8 cellular contexts compared by ENCODE assay signal in the genomic region with DNA sequence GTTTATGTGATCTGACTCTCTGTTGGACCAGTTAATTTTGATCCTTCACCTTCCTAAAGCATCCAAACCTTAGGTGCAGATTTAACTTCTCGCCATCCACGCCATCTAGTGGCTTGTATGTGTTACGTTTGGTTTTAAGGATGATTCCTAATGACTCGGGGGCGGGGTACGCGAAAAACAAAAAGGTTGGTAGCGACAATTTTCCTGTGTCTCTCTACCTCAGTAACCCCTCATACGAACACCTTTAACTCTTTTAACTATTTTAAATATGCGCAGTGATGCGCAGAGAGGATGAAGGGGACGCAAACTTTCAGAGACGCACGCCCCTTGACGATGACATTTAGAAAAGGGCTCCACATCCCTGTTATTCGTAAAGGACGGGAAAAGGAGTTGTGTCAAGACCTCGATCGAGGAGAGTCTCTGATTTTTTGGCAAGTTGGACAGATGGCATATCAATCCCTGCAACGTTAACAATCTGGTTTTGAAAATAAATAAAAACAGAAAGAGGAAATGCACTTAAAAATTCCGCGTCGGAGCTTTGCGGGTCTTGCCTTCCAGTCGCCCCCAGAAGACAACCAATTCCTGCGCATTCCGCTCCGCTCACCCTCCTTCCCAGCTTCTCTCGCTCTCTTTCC. TPM values are rescaled to one million over a fixed set of nuclear protein-coding genes. Genes with fewer than 3 reads are reported as not detected.
DNase-seq lines count a peak whose midpoint lies in the region; ATAC-seq lines count a peak whose summit lies in the region.

No MANE protein-coding gene starts in this region.

- H3K27ac ChIP-seq in layer of hippocampus (ENCODE audit: low read depth, low read length) (peak overlapping the region; percentile 30), thymus (ENCODE audit: low read depth) (no peak overlapping the region)

- no peaks in the 10 kb centered on the region for H3K9me3 ChIP-seq in thymus (ENCODE audit: control insufficient read depth)

- H3K4me1 ChIP-seq in thymus (ENCODE audit: control insufficient read depth, insufficient read depth, low read length), result no peaks in the 10 kb centered on the region

- 1% methylated on average over 29 of the region's 29 CpGs for WGBS in thymus

- H3K27me3 ChIP-seq in layer of hippocampus (ENCODE audit: control insufficient read depth, insufficient read depth, low read length), result peaks cover 8% of the 10 kb centered on the region
- H3K27me3 ChIP-seq in thymus (ENCODE audit: control insufficient read depth, insufficient read depth), result peaks cover 25% of the 10 kb centered on the region

- ATAC-seq in GM21390 (IDR thresholded peaks at IDR 0.05; ENCODE audit: unreplicated experiment), result peak; percentile 41

- peak; percentile 55 for DNase-seq in ELF-1 (ENCODE audit: low read depth, low spot score)
- DNase-seq in HPDE6-E6E7 (ENCODE audit: extremely low spot score), result peak; percentile 41
- peak; percentile 58 for DNase-seq in NCI-H82 treated with DMSO at 0.1 percent for 48 hours (lab: John Stamatoyannopoulos, UW; ENCODE audit: unreplicated experiment)
- DNase-seq in cerebellum (ENCODE audit: low spot score), result peak; percentile 83
- no peak for DNase-seq in NCI-H128 (lab: John Stamatoyannopoulos, UW; ENCODE audit: unreplicated experiment)

- H3K4me3 ChIP-seq in thymus (ENCODE audit: low read length), result peak overlapping the region; percentile 16

- H3K36me3 ChIP-seq in thymus (ENCODE audit: control insufficient read depth, insufficient read depth), result no peaks in the 10 kb centered on the region

RNA-seq across cellular contexts. Expression of gene KCND2, which starts 0.6 kb away (rescaled TPM):
- total RNA-seq in cerebellum, result 102 TPM
- 0.11 TPM for polyA plus RNA-seq in thymus
